14 cellular contexts compared by ENCODE assay signal in the genomic region with DNA sequence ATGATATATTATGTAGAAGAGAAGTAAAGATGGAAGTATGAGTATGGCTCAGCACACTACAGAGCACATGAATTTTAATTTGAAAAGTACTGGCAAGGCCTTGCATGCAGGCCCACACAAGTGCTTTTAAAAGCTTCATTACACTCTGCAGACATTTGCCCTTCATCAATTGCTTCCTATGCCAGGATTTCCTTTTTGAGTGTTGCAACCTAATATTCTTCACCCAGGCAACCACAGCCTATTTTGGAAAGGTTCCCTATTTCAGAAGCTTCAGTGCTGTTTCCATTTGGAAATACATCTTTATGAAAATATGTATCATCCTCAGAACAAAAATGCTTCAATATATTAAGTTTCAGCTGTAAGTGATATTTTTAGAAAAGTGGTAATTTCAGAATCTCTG.
A peak's percentile ranks its signal among the peaks of the same experiment; 100 is the strongest.
DNase-seq lines count a peak whose midpoint lies in the region; ATAC-seq and TF ChIP-seq lines count a peak whose summit lies in the region.
"Had no signal": no experiment of that assay in that cellular context is flagged by ENCODE, and none has a peak within 500 bp of the region (broad histone marks: within the 10 kb centered on the region; RNA-seq: fewer than 3 reads in every experiment).

No MANE protein-coding gene starts in this region.

- no peak overlapping the region for H3K27ac Mint-ChIP-seq in activated CD8-positive, alpha-beta memory T cell treated with anti-CD3 and anti-CD28 coated beads, Interleukin-2, amount 10 ng/mL, durations not matched to agents 7 days and 5 days
- H3K27ac Mint-ChIP-seq: T-helper 1 cell treated with Interleukin-12 subunit alpha and Interleukin-12 subunit beta and Interleukin-4 antibody, amounts not matched to agents 30 μg/mL and 1 μg/mL, for 36 hours had no signal

- H3K4me3 Mint-ChIP-seq in activated CD8-positive, alpha-beta memory T cell treated with anti-CD3 and anti-CD28 coated beads, Interleukin-2, amount 10 ng/mL, durations not matched to agents 7 days and 5 days: no peak overlapping the region
- H3K4me3 Mint-ChIP-seq: T-helper 1 cell treated with Interleukin-12 subunit alpha and Interleukin-12 subunit beta and Interleukin-4 antibody, amounts not matched to agents 30 μg/mL and 1 μg/mL, for 36 hours had no signal

- no peaks in the 10 kb centered on the region for H3K9me3 Mint-ChIP-seq in activated CD8-positive, alpha-beta memory T cell treated with anti-CD3 and anti-CD28 coated beads, Interleukin-2, amount 10 ng/mL, durations not matched to agents 7 days and 5 days (ENCODE audit: low read depth)
- H3K9me3 Mint-ChIP-seq: T-helper 1 cell treated with Interleukin-12 subunit alpha and Interleukin-12 subunit beta and Interleukin-4 antibody, amounts not matched to agents 30 μg/mL and 1 μg/mL, for 36 hours had no signal

- H3K9ac ChIP-seq in MM.1S (ENCODE audit: low read length): no peak overlapping the region

- H3K27ac ChIP-seq in heart left ventricle (no peak overlapping the region), dorsolateral prefrontal cortex (peak overlapping the region in 32 of 59 donors; percentile 0 to 68 (median 28)), MM.1S (ENCODE audit: low read length) (no peak overlapping the region), WERI-Rb-1 (no peak overlapping the region)
- H3K27ac ChIP-seq: left lung, pancreas had no signal

- H3K36me3 ChIP-seq in heart left ventricle (peaks cover 0 to 5% (median 0%) of the 10 kb centered on the region in 9 donors), MM.1S (replicated peaks; ENCODE audit: insufficient read depth, low read length) (no peaks in the 10 kb centered on the region), WERI-Rb-1 (no peaks in the 10 kb centered on the region)
- H3K36me3 ChIP-seq: left lung, pancreas had no signal

- no peaks in the 10 kb centered on the region for H3K9me2 ChIP-seq in MM.1S (replicated peaks; ENCODE audit: insufficient read depth, low read length)

- H3K27me3 ChIP-seq in heart left ventricle: no peaks in the 10 kb centered on the region
- H3K27me3 ChIP-seq in dorsolateral prefrontal cortex: no peaks in the 10 kb centered on the region
- no peaks in the 10 kb centered on the region for H3K27me3 ChIP-seq in MM.1S (replicated peaks; ENCODE audit: insufficient read depth, low read length)
- H3K27me3 ChIP-seq in WERI-Rb-1 (ENCODE audit: insufficient read depth, low read depth, severe bottlenecking): no peaks in the 10 kb centered on the region
- H3K27me3 ChIP-seq: left lung, pancreas had no signal

- H3K4me3 ChIP-seq in heart left ventricle (no peak overlapping the region), dorsolateral prefrontal cortex (no peak overlapping the region), MM.1S (ENCODE audit: low read length) (no peak overlapping the region), WERI-Rb-1 (ENCODE audit: low read depth, low read length) (no peak overlapping the region)
- H3K4me3 ChIP-seq: left lung, pancreas had no signal

- H3K4me1 ChIP-seq in heart left ventricle (peaks cover 0 to 29% (median 12%) of the 10 kb centered on the region in 12 donors), MM.1S (ENCODE audit: low read length) (no peaks in the 10 kb centered on the region)
- H3K4me1 ChIP-seq: pancreas had no signal

- no peaks in the 10 kb centered on the region for H3K27me3 Mint-ChIP-seq in activated CD8-positive, alpha-beta memory T cell treated with anti-CD3 and anti-CD28 coated beads, Interleukin-2, amount 10 ng/mL, durations not matched to agents 7 days and 5 days

- TF ChIP-seq CTCF in heart left ventricle (IDR thresholded peaks at IDR 0.05): no peak
- TF ChIP-seq CTCF in dorsolateral prefrontal cortex (IDR thresholded peaks at IDR 0.05 in 54 of 56, conservative IDR thresholded peaks at IDR 0.05 in 2 of 56; ENCODE audit: low read depth in 1 of 56, partially characterized antibody in 56 of 56): no peak
- no peak for TF ChIP-seq CTCF in MM.1S (IDR thresholded peaks at IDR 0.05; ENCODE audit: low read length)
- TF ChIP-seq CTCF in WERI-Rb-1 (IDR thresholded peaks at IDR 0.05; ENCODE audit: low read depth, low read length): no peak

- ATAC-seq in heart left ventricle: peak in 3 of 4 donors; percentile 32 to 48 (median 43)
- ATAC-seq in activated CD8-positive, alpha-beta memory T cell treated with anti-CD3 and anti-CD28 coated beads, Interleukin-2, amount 10 ng/mL, durations not matched to agents 7 days and 5 days: no peak
- ATAC-seq: left lung had no signal

- no peaks in the 10 kb centered on the region for H3K9me3 ChIP-seq in heart left ventricle
- no peaks in the 10 kb centered on the region for H3K9me3 ChIP-seq in MM.1S (replicated peaks; ENCODE audit: insufficient read depth, low read length)
- no peaks in the 10 kb centered on the region for H3K9me3 ChIP-seq in WERI-Rb-1 (ENCODE audit: severe bottlenecking)
- H3K9me3 ChIP-seq: left lung, pancreas had no signal

- H3K79me2 ChIP-seq in MM.1S (ENCODE audit: low read length): no peaks in the 10 kb centered on the region

- H3K4me1 Mint-ChIP-seq in activated CD8-positive, alpha-beta memory T cell treated with anti-CD3 and anti-CD28 coated beads, Interleukin-2, amount 10 ng/mL, durations not matched to agents 7 days and 5 days: peaks cover 2% of the 10 kb centered on the region

- intact Hi-C loops in heart left ventricle (cut with DNase I) (loop anchor here in 5 of 10 donors (5.0 to 10.0 kb wide), 3 partner anchors 36 to 159 kb away; a partner anchor contains a TSS), cardiac septum (cut with DNase I) (no loop called here), dorsolateral prefrontal cortex (cut with DNase I) (no loop called here)

- no peaks in the 10 kb centered on the region for H3K36me3 Mint-ChIP-seq in activated CD8-positive, alpha-beta memory T cell treated with anti-CD3 and anti-CD28 coated beads, Interleukin-2, amount 10 ng/mL, durations not matched to agents 7 days and 5 days

- DNase-seq in heart left ventricle (no peak), cardiac septum (ENCODE audit: low spot score) (no peak), NCI-H446 treated with DMSO at 0.1 percent for 48 hours (lab: John Stamatoyannopoulos, UW) (peak; percentile 78), dorsolateral prefrontal cortex (no peak), NCI-H345 treated with DMSO at 0.1 percent for 48 hours (lab: John Stamatoyannopoulos, UW; ENCODE audit: unreplicated experiment) (no peak), MM.1S (no peak), WERI-Rb-1 (no peak)
- no peak for DNase-seq in activated CD8-positive, alpha-beta memory T cell treated with anti-CD3 and anti-CD28 coated beads, Interleukin-2, amount 10 ng/mL, durations not matched to agents 7 days and 5 days
- DNase-seq: foreskin fibroblast; left lung; NCI-H526 treated with DMSO at 0.1 percent for 48 hours; pancreas; stimulated activated CD4-positive, alpha-beta T cell treated with anti-CD3 and anti-CD28 coated beads, Interleukin-2, amount 100 ng/mL, for 48 hours had no signal

- CTCF ChIA-PET in activated CD8-positive, alpha-beta memory T cell treated with anti-CD3 and anti-CD28 coated beads, Interleukin-2, amount 10 ng/mL, durations not matched to agents 7 days and 5 days (lab: Charles Lee): interaction anchor here (0.8 to 3.4 kb wide), 6 partner anchors 22 to 233 kb away, joined by 3 to 21 read pairs (median 3); no protein-coding TSS in a partner anchor

- no peak for TF ChIP-seq POLR2A in heart left ventricle (IDR thresholded peaks at IDR 0.05)

- no peaks in the 10 kb centered on the region for H3F3A ChIP-seq in MM.1S (ENCODE audit: insufficient read depth, low read length)

- H2AFZ ChIP-seq in MM.1S (ENCODE audit: low read length): no peak overlapping the region

- H3K4me2 ChIP-seq in MM.1S (ENCODE audit: low read depth, low read length): no peak overlapping the region

- no peaks in the 10 kb centered on the region for H4K20me1 ChIP-seq in MM.1S (ENCODE audit: insufficient read depth, low read length)

Comparison
In these comparisons a context has a peak if more than half of its experiments do, and no peak if none do; other contexts are left out.
1. H3K27ac ChIP-seq: peak in dorsolateral prefrontal cortex (32 of 59); none in heart left ventricle (0 of 12), MM.1S (single experiment) and WERI-Rb-1 (single experiment).